8 cellular contexts compared by ENCODE assay signal in genomic region chr6:24855389-24856245, GRCh38. TPM values are rescaled to one million over a fixed set of nuclear protein-coding genes. Genes with fewer than 3 reads are reported as not detected.
DNase-seq lines count a peak whose midpoint lies in the region; ATAC-seq, FAIRE-seq and TF ChIP-seq lines count a peak whose summit lies in the region.

No MANE protein-coding gene starts in this region.

- H3K27ac ChIP-seq in left ventricle myocardium inferior (replicated peaks), result peak overlapping the region; percentile 45

- no peaks in the 10 kb centered on the region for H3K27me3 ChIP-seq in left ventricle myocardium inferior (ENCODE audit: low read depth)

- DNase-seq in AG09309 (ENCODE audit: low read depth), result peak; percentile 44
- DNase-seq in GM19239 (ENCODE audit: insufficient read length, low spot score), result peak; percentile 48
- DNase-seq in NCI-H128 (lab: John Stamatoyannopoulos, UW; ENCODE audit: unreplicated experiment), result peak; percentile 59
- DNase-seq in T follicular helper cell (ENCODE audit: low read depth), result peak; percentile 64
- DNase-seq in amniotic epithelial cell (ENCODE audit: low read depth), result peak; percentile 68
- DNase-seq in left ventricle myocardium inferior, result peak; percentile 19
- DNase-seq in retinal pigment epithelial cell (ENCODE audit: low read depth), result peak; percentile 29

- H3K36me3 ChIP-seq in left ventricle myocardium inferior, result no peaks in the 10 kb centered on the region

- no peaks in the 10 kb centered on the region for H3K9me3 ChIP-seq in left ventricle myocardium inferior (replicated peaks)

- FAIRE-seq in GM19239 (lab: Jason Lieb, UNC), result peak; percentile 97

- ATAC-seq in HG03342 (IDR thresholded peaks at IDR 0.05; ENCODE audit: unreplicated experiment), result no peak

- intact Hi-C loops in left ventricle myocardium inferior (cut with micrococcal nuclease), result loop anchor here (5.0 kb wide), 2 partner anchors 137 to 217 kb away; no protein-coding TSS in a partner anchor

- H3K4me1 ChIP-seq in left ventricle myocardium inferior, result peaks cover 22% of the 10 kb centered on the region

- peak; percentile 80 for TF ChIP-seq CTCF in AG09309 (IDR thresholded peaks at IDR 0.05; ENCODE audit: control insufficient read depth, insufficient read depth, low read depth, low read length, missing control alignments)
- peak; percentile 91 for TF ChIP-seq CTCF in left ventricle myocardium inferior (IDR thresholded peaks at IDR 0.05; ENCODE audit: borderline replicate concordance)
- TF ChIP-seq CTCF in retinal pigment epithelial cell (conservative IDR thresholded peaks at IDR 0.05; ENCODE audit: low read depth, low read length), result peak; percentile 89

- no peak overlapping the region for H3K4me3 ChIP-seq in AG09309 (ENCODE audit: control insufficient read depth, low read depth, low read length)
- no peak overlapping the region for H3K4me3 ChIP-seq in left ventricle myocardium inferior
- no peak overlapping the region for H3K4me3 ChIP-seq in retinal pigment epithelial cell (ENCODE audit: low read length)

RNA-seq across cellular contexts. Expression of gene ARMH2, which starts 56.9 kb away (rescaled TPM):
- not detected for total RNA-seq in left ventricle myocardium inferior
